ENCODE assay signal across 1 cellular context in genomic region chr10:92239600-92240288, GRCh38.
A peak's percentile ranks its signal among the peaks of the same experiment; 100 is the strongest.
TF ChIP-seq lines count a peak whose summit lies in the region.

No MANE protein-coding gene starts in this region.

TF ChIP-seq in HepG2, 621 proteins besides CTCF, POLR2A, EP300 and RAD21 (continued from another document and continues in another):
- 0 out of 2 replicates have a peak, but pooled peaks have one; percentile 38 for TF ChIP-seq ZNF574 (CRISPR knock-in tag; IDR thresholded peaks at IDR 0.05)
- 0 out of 2 replicates have a peak, but pooled peaks have one; percentile 52 for TF ChIP-seq ZNF672 (CRISPR knock-in tag; IDR thresholded peaks at IDR 0.05)
- TF ChIP-seq MTF1 (CRISPR knock-in tag; IDR thresholded peaks at IDR 0.05), result no peak
- no peak for TF ChIP-seq TBP (CRISPR knock-in tag; IDR thresholded peaks at IDR 0.05)
- TF ChIP-seq EED (CRISPR knock-in tag; IDR thresholded peaks at IDR 0.05), result no peak
- no peak for TF ChIP-seq ZNF674 (CRISPR knock-in tag; IDR thresholded peaks at IDR 0.05; ENCODE audit: low read depth)
- no peak for TF ChIP-seq RFX1 (IDR thresholded peaks at IDR 0.05)
- no peak for TF ChIP-seq NFATC3 (CRISPR knock-in tag; IDR thresholded peaks at IDR 0.05)
- 0 out of 2 replicates have a peak, but pooled peaks have one; percentile 17 for TF ChIP-seq ZSCAN21 (CRISPR knock-in tag; IDR thresholded peaks at IDR 0.05; ENCODE audit: borderline replicate concordance)
- no peak for TF ChIP-seq PLRG1 (conservative IDR thresholded peaks at IDR 0.05)
- no peak for TF ChIP-seq ZNF740 (CRISPR knock-in tag; IDR thresholded peaks at IDR 0.05)
- no peak for TF ChIP-seq ZFP1 (CRISPR knock-in tag; IDR thresholded peaks at IDR 0.05)
- TF ChIP-seq ZNF367 (CRISPR knock-in tag; IDR thresholded peaks at IDR 0.05; ENCODE audit: borderline replicate concordance), result no peak; the same call in 1 of the 2 replicates
- no peak for TF ChIP-seq MIXL1 (CRISPR knock-in tag; IDR thresholded peaks at IDR 0.05)
- peak; percentile 46; the same call in 1 of the 2 replicates for TF ChIP-seq SALL2 (CRISPR knock-in tag; IDR thresholded peaks at IDR 0.05)
- TF ChIP-seq ZFY (CRISPR knock-in tag; IDR thresholded peaks at IDR 0.05), result peak; percentile 47; the same call in 1 of the 2 replicates
- TF ChIP-seq ZNF501 (CRISPR knock-in tag; IDR thresholded peaks at IDR 0.05), result peak; percentile 17; the same call in 1 of the 2 replicates
- no peak for TF ChIP-seq NONO (IDR thresholded peaks at IDR 0.05)
- peak; percentile 40; the same call in 1 of the 2 replicates for TF ChIP-seq NONO (CRISPR knock-in tag; conservative IDR thresholded peaks at IDR 0.05)
- no peak; the same call in none of the 2 replicates for TF ChIP-seq PHF8 (CRISPR knock-in tag; IDR thresholded peaks at IDR 0.05)
- TF ChIP-seq CENPT (CRISPR knock-in tag; IDR thresholded peaks at IDR 0.05; ENCODE audit: low read depth), result no peak
- TF ChIP-seq ZNF773 (CRISPR knock-in tag; IDR thresholded peaks at IDR 0.05; ENCODE audit: borderline replicate concordance), result peak; percentile 29; the same call in 1 of the 2 replicates
- TF ChIP-seq ZNF253 (CRISPR knock-in tag; IDR thresholded peaks at IDR 0.05; ENCODE audit: borderline replicate concordance), result 0 out of 2 replicates have a peak, but pooled peaks have one; percentile 21
- TF ChIP-seq CHD4 (IDR thresholded peaks at IDR 0.05; ENCODE audit: borderline replicate concordance, low read length), result no peak
- no peak for TF ChIP-seq TOPORS (CRISPR knock-in tag; IDR thresholded peaks at IDR 0.05)
- peak; percentile 62; the same call in 1 of the 2 replicates for TF ChIP-seq NFAT5 (CRISPR knock-in tag; IDR thresholded peaks at IDR 0.05)
- TF ChIP-seq ZNF441 (CRISPR knock-in tag; IDR thresholded peaks at IDR 0.05; ENCODE audit: borderline replicate concordance), result 0 out of 2 replicates have a peak, but pooled peaks have one; percentile 17
- no peak for TF ChIP-seq ZNF562 (CRISPR knock-in tag; IDR thresholded peaks at IDR 0.05; ENCODE audit: borderline replicate concordance)
- no peak for TF ChIP-seq SRSF9 (IDR thresholded peaks at IDR 0.05; ENCODE audit: borderline replicate concordance, insufficient read depth, low read depth, low read length, poor library complexity, severe bottlenecking)
- TF ChIP-seq XRCC5 (optimal IDR thresholded peaks at IDR 0.05; ENCODE audit: low read length), result peak; percentile 3
- no peak for TF ChIP-seq RELA (CRISPR knock-in tag; IDR thresholded peaks at IDR 0.05)
- TF ChIP-seq TEF (CRISPR knock-in tag; IDR thresholded peaks at IDR 0.05), result no peak; the same call in 1 of the 2 replicates
- TF ChIP-seq SNAPC2 (CRISPR knock-in tag; IDR thresholded peaks at IDR 0.05), result no peak
- peak; percentile 45 for TF ChIP-seq ZNF883 (CRISPR knock-in tag; IDR thresholded peaks at IDR 0.05; ENCODE audit: not compliant biosample characterization)
- TF ChIP-seq GPBP1L1 (CRISPR knock-in tag; IDR thresholded peaks at IDR 0.05), result no peak
- TF ChIP-seq ZNF136 (CRISPR knock-in tag; IDR thresholded peaks at IDR 0.05; ENCODE audit: low read depth), result no peak
- TF ChIP-seq CHD2 (IDR thresholded peaks at IDR 0.05; ENCODE audit: low read depth, low read length), result no peak
- TF ChIP-seq LBX2 (CRISPR knock-in tag; IDR thresholded peaks at IDR 0.05; ENCODE audit: borderline replicate concordance), result 0 out of 2 replicates have a peak, but pooled peaks have one; percentile 56
- TF ChIP-seq ZNF230 (CRISPR knock-in tag; IDR thresholded peaks at IDR 0.05), result no peak; the same call in 1 of the 2 replicates
- 0 out of 2 replicates have a peak, but pooled peaks have one; percentile 12 for TF ChIP-seq TFDP2 (CRISPR knock-in tag; IDR thresholded peaks at IDR 0.05)
- TF ChIP-seq ZNF446 (CRISPR knock-in tag; IDR thresholded peaks at IDR 0.05), result peak; percentile 42; the same call in 1 of the 2 replicates
- TF ChIP-seq REXO4 (CRISPR knock-in tag; IDR thresholded peaks at IDR 0.05; ENCODE audit: borderline replicate concordance), result no peak
- peak; percentile 17; the same call in 1 of the 2 replicates for TF ChIP-seq ZNF225 (CRISPR knock-in tag; IDR thresholded peaks at IDR 0.05)
- TF ChIP-seq ZNF879 (CRISPR knock-in tag; IDR thresholded peaks at IDR 0.05), result no peak
- no peak for TF ChIP-seq ZNF326 (CRISPR knock-in tag; IDR thresholded peaks at IDR 0.05; ENCODE audit: borderline replicate concordance)
- TF ChIP-seq HMGXB4 (CRISPR knock-in tag; IDR thresholded peaks at IDR 0.05; ENCODE audit: borderline replicate concordance in 1 of 2, low read depth in 1 of 2), result 0 out of 4 replicates have a peak, but pooled peaks of 1 of the 2 experiments have one; percentile 10
- 0 out of 2 replicates have a peak, but pooled peaks have one; percentile 34 for TF ChIP-seq ZNF503 (CRISPR knock-in tag; IDR thresholded peaks at IDR 0.05)
- TF ChIP-seq SNAI1 (CRISPR knock-in tag; IDR thresholded peaks at IDR 0.05; ENCODE audit: borderline replicate concordance), result no peak
- no peak for TF ChIP-seq ZNF614 (CRISPR knock-in tag; IDR thresholded peaks at IDR 0.05; ENCODE audit: borderline replicate concordance)
- peak; percentile 50; the same call in 1 of the 2 replicates for TF ChIP-seq ZNF292 (CRISPR knock-in tag; IDR thresholded peaks at IDR 0.05; ENCODE audit: borderline replicate concordance, low read depth)
- TF ChIP-seq ZMYM2 (CRISPR knock-in tag; IDR thresholded peaks at IDR 0.05), result no peak
